33 cellular contexts compared by ENCODE assay signal in genomic region chr2:204432196-204432595, GRCh38.
"Had no signal": no experiment of that assay in that cellular context is flagged by ENCODE, and none has a peak within 500 bp of the region (broad histone marks: within the 10 kb centered on the region; RNA-seq: fewer than 3 reads in every experiment).

No MANE protein-coding gene starts in this region.

- H3K27me3 ChIP-seq: adrenal gland, body of pancreas, brain microvascular endothelial cell, breast epithelium had no signal

- H3K9me3 ChIP-seq: adrenal gland, body of pancreas had no signal

- H3K4me3 ChIP-seq: adrenal gland, body of pancreas, breast epithelium had no signal

- H3K27ac ChIP-seq: adrenal gland, body of pancreas, brain microvascular endothelial cell, breast epithelium, VCaP had no signal

- ATAC-seq: activated CD8-positive, alpha-beta T cell treated with anti-CD3 and anti-CD28 coated beads for 36 hours; activated naive CD4-positive, alpha-beta T cell treated with anti-CD3 and anti-CD28 coated beads, Interleukin-2, amount 50 U/mL, for 72 hours; activated T-cell treated with anti-CD3 and anti-CD28 coated beads, Interleukin-2, amount 50 U/mL, for 4 hours; activated T-cell treated with anti-CD3 and anti-CD28 coated beads, Interleukin-2, amount 50 U/mL, for 72 hours; activated T-helper 17 cell treated with anti-CD3 and anti-CD28 coated beads, Interleukin-2, amount 50 U/mL, for 72 hours; body of pancreas had no signal

- H3K36me3 ChIP-seq: adrenal gland, brain microvascular endothelial cell, breast epithelium had no signal

- H3K4me1 ChIP-seq: adrenal gland, breast epithelium had no signal

- DNase-seq: activated B cell treated with CpG ODN at 0.5 μM for 24 hours; activated CD4-positive, alpha-beta memory T cell treated with anti-CD3 and anti-CD28 coated beads for 36 hours; activated CD4-positive, alpha-beta T cell treated with anti-CD3 and anti-CD28 coated beads for 4 hours; activated CD4-positive, alpha-beta T cell treated with anti-CD3 and anti-CD28 coated beads, Interleukin-2, amount 10 ng/mL, durations not matched to agents 24 days and 14 days; activated CD4-positive, alpha-beta T cell treated with anti-CD3 and anti-CD28 coated beads, Interleukin-2, amount 50 U/mL, for 1 hour; activated CD4-positive, alpha-beta T cell treated with anti-CD3 and anti-CD28 coated beads, Interleukin-2, amount 50 U/mL, for 4 hours; activated CD4-positive, CD25-positive, alpha-beta regulatory T cell treated with anti-CD3 and anti-CD28 coated beads, Interleukin-2, amount 50 U/mL, for 72 hours; activated CD8-positive, alpha-beta memory T cell treated with anti-CD3 and anti-CD28 coated beads, Interleukin-2, amount 50 U/mL, for 4 hours; activated CD8-positive, alpha-beta T cell treated with anti-CD3 and anti-CD28 coated beads for 36 hours; activated effector memory CD4-positive, alpha-beta T cell treated with anti-CD3 and anti-CD28 coated beads, Interleukin-2, amount 50 U/mL, for 16 hours; activated gamma-delta T cell treated with Interleukin-2 at 50 U/mL for 16 hours; activated naive CD4-positive, alpha-beta T cell; activated naive CD4-positive, alpha-beta T cell treated with anti-CD3 and anti-CD28 coated beads for 36 hours; activated naive CD4-positive, alpha-beta T cell treated with anti-CD3 and anti-CD28 coated beads, Interleukin-2, amount 50 U/mL, for 16 hours; activated naive CD8-positive, alpha-beta T cell treated with anti-CD3 and anti-CD28 coated beads for 36 hours; activated T-cell treated with anti-CD3 and anti-CD28 coated beads for 4 hours; activated T-cell treated with anti-CD3 and anti-CD28 coated beads, Interleukin-2, amount 50 U/mL, for 1 hour; activated T-cell treated with anti-CD3 and anti-CD28 coated beads, Interleukin-2, amount 50 U/mL, for 4 hours; activated T-cell treated with anti-CD3 and anti-CD28 coated beads, Interleukin-2, amount 50 U/mL, for 72 hours; adrenal gland; amniotic stem cell; aorta; body of pancreas; brain microvascular endothelial cell; central memory CD4-positive, alpha-beta T cell; T-helper 2 cell; T-helper 9 cell had no signal

- FAIRE-seq: astrocyte, TTC549 had no signal
